In genomic region chr4:8441499-8442091, GRCh38 we compare ENCODE assay signal across 8 cellular contexts. TPM values are rescaled to one million over a fixed set of nuclear protein-coding genes. Genes with fewer than 3 reads are reported as not detected.
DNase-seq lines count a peak whose midpoint lies in the region; FAIRE-seq and TF ChIP-seq lines count a peak whose summit lies in the region.

No MANE protein-coding gene starts in this region.

- no peaks in the 10 kb centered on the region for H3K27me3 Mint-ChIP-seq in progenitor cell of endocrine pancreas

- no peaks in the 10 kb centered on the region for H3K27me3 ChIP-seq in esophagus muscularis mucosa

- peak overlapping the region in 2 of 4 donors; percentile 89 to 93 for H3K27ac ChIP-seq in esophagus muscularis mucosa (replicated peaks in 1 of 4)

- no peak for DNase-seq in GM12864 (ENCODE audit: low read depth)
- DNase-seq in RKO (ENCODE audit: low spot score): peak; percentile 36
- DNase-seq in esophagus muscularis mucosa (ENCODE audit: extremely low spot score): no peak
- DNase-seq in progenitor cell of endocrine pancreas (ENCODE audit: low spot score, unreplicated experiment): no peak
- DNase-seq in NCI-H69 (lab: John Stamatoyannopoulos, UW): no peak
- DNase-seq in cortex of kidney (lab: John Stamatoyannopoulos, UW): no peak
- no peak for DNase-seq in SK-N-DZ (ENCODE audit: low spot score)
- no peak for DNase-seq in H54 (ENCODE audit: insufficient read length, low spot score)

- no peak for FAIRE-seq in H54 (lab: Jason Lieb, UNC)

- peaks cover 0 to 21% (median 5%) of the 10 kb centered on the region in 4 donors for H3K36me3 ChIP-seq in esophagus muscularis mucosa

- peak overlapping the region; percentile 98 for H3K4me3 Mint-ChIP-seq in progenitor cell of endocrine pancreas (ENCODE audit: low read depth)

- peaks cover 7% of the 10 kb centered on the region for H3K36me3 Mint-ChIP-seq in progenitor cell of endocrine pancreas (ENCODE audit: insufficient read depth)

- intact Hi-C loops in esophagus muscularis mucosa (cut with DNase I): no loop called here

- peaks cover 49 to 65% (median 63%) of the 10 kb centered on the region in 4 donors for H3K4me1 ChIP-seq in esophagus muscularis mucosa

- H3K9me3 ChIP-seq in esophagus muscularis mucosa: no peaks in the 10 kb centered on the region

- TF ChIP-seq CTCF in GM12864 (IDR thresholded peaks at IDR 0.05; ENCODE audit: low read depth, low read length, missing control alignments) (no peak), esophagus muscularis mucosa (IDR thresholded peaks at IDR 0.05) (no peak), progenitor cell of endocrine pancreas (IDR thresholded peaks at IDR 0.05; ENCODE audit: unreplicated experiment) (no peak)

- peak overlapping the region; percentile 98 for H3K4me3 ChIP-seq in GM12864 (ENCODE audit: low read depth, low read length)
- H3K4me3 ChIP-seq in esophagus muscularis mucosa: peak overlapping the region; percentile 90 to 99 (median 94)

- WGBS in esophagus muscularis mucosa: 71% methylated on average over 17 of the region's 17 CpGs

- TF ChIP-seq EP300 in esophagus muscularis mucosa (IDR thresholded peaks at IDR 0.05): no peak

- peak overlapping the region; percentile 88 for H3K27ac Mint-ChIP-seq in progenitor cell of endocrine pancreas

- peaks cover 40% of the 10 kb centered on the region for H3K4me1 Mint-ChIP-seq in progenitor cell of endocrine pancreas (ENCODE audit: low read depth)

- no peak for TF ChIP-seq POLR2A in esophagus muscularis mucosa (IDR thresholded peaks at IDR 0.05; ENCODE audit: low read depth)
- no peak for TF ChIP-seq POLR2A in H54 (IDR thresholded peaks at IDR 0.05; ENCODE audit: low read depth, low read length)

- peaks cover 11% of the 10 kb centered on the region for H3K9me3 Mint-ChIP-seq in progenitor cell of endocrine pancreas (ENCODE audit: low read depth)

RNA-seq across cellular contexts. Expression of gene TRMT44, which starts 1.0 kb away (rescaled TPM):
- total RNA-seq in esophagus muscularis mucosa: 10 to 100 TPM; 14.6 to 21.6 (median 19.4) TPM
- 29.1 and 31.0 TPM in 2 replicates for total RNA-seq in progenitor cell of endocrine pancreas
- 12.6 and 14.7 TPM in 2 replicates for polyA plus RNA-seq in SK-N-DZ (2014; cell fraction: cytosol; rRNA removed)
- polyA plus RNA-seq in SK-N-DZ (2014; cell fraction: nucleus; rRNA removed): 26.7 and 31.3 TPM in 2 replicates

RNA-seq across cellular contexts. Expression of gene ACOX3, which starts 1.1 kb away (rescaled TPM):
- total RNA-seq in esophagus muscularis mucosa (10 to 100 TPM; 32.0 to 77.2 (median 43.8) TPM), progenitor cell of endocrine pancreas (22.6 and 25.3 TPM in 2 replicates)
- polyA plus RNA-seq in SK-N-DZ (2014; cell fraction: cytosol; rRNA removed): 10.2 and 10.7 TPM in 2 replicates
- 8.0 and 12.6 TPM in 2 replicates for polyA plus RNA-seq in SK-N-DZ (2014; cell fraction: nucleus; rRNA removed)
